ENCODE assay signal across 25 cellular contexts in the genomic region with DNA sequence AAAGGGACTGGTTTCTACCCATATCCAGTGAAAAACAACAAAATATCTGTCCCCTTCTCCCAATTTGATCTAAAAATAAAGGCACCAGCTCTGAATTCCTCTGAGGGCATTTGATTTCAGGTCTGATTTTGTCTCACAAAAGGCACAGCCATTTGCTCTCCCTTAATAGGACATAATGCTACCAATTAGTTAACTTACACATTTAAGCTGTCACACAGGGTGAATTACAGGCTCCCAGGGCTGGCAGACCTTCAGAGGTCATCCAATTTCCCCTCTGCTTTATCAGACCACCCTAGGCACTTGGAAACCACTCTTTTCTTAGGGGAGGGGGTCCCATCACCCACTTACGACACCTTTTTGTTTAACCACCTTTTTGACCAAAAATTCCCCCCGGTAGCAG.
"Had no signal": no experiment of that assay in that cellular context is flagged by ENCODE, and none has a peak within 500 bp of the region (broad histone marks: within the 10 kb centered on the region; RNA-seq: fewer than 3 reads in every experiment).

No MANE protein-coding gene starts in this region.

- H3K9me3 Mint-ChIP-seq: activated naive CD4-positive, alpha-beta T cell treated with anti-CD3 and anti-CD28 coated beads, Interleukin-2, amount 50 U/mL, for 24 hours; activated T-helper 1 cell treated with anti-CD3 and anti-CD28 coated beads, Interleukin-12 subunit alpha, Interleukin-12 subunit beta, Interleukin-2, Interleukin-4 antibody, amounts not matched to agents 30 ng/mL and 10 ng/mL and 1 ng/mL, durations not matched to agents 14 hours and 24 hours and 36 hours; WTC11 had no signal

- H3K4me3 Mint-ChIP-seq: activated CD8-positive, alpha-beta T cell treated with anti-CD3 and anti-CD28 coated beads, Interleukin-2, amount 10 ng/mL, durations not matched to agents 7 days and 5 days; activated naive CD4-positive, alpha-beta T cell treated with anti-CD3 and anti-CD28 coated beads, Interleukin-2, amount 50 U/mL, for 24 hours; activated T-helper 1 cell treated with anti-CD3 and anti-CD28 coated beads, Interleukin-12 subunit alpha, Interleukin-12 subunit beta, Interleukin-2, Interleukin-4 antibody, amounts not matched to agents 30 ng/mL and 10 ng/mL and 1 ng/mL, durations not matched to agents 14 hours and 24 hours and 36 hours; T-helper 17 cell; WTC11 had no signal

- ATAC-seq: activated CD8-positive, alpha-beta T cell treated with anti-CD3 and anti-CD28 coated beads, Interleukin-2, amount 10 ng/mL, durations not matched to agents 7 days and 5 days; body of pancreas; T-helper 17 cell; WTC11 had no signal

- DNase-seq: activated CD4-positive, alpha-beta T cell treated with anti-CD3 and anti-CD28 coated beads for 48 hours; activated CD4-positive, alpha-beta T cell treated with anti-CD3 and anti-CD28 coated beads, Interleukin-2, amount 50 U/mL, for 4 hours; activated CD4-positive, CD25-positive, alpha-beta regulatory T cell treated with anti-CD3 and anti-CD28 coated beads, Interleukin-2, amount 50 U/mL, for 72 hours; activated CD8-positive, alpha-beta memory T cell treated with anti-CD3 and anti-CD28 coated beads, Interleukin-2, amount 50 U/mL, for 48 hours; activated CD8-positive, alpha-beta T cell treated with anti-CD3 and anti-CD28 coated beads, Interleukin-2, amount 10 ng/mL, durations not matched to agents 7 days and 5 days; activated effector memory CD4-positive, alpha-beta T cell treated with Interleukin-2 at 50 U/mL for 16 hours; activated naive CD4-positive, alpha-beta T cell; activated T-cell treated with anti-CD3 and anti-CD28 coated beads, Interleukin-2, amount 50 U/mL, for 1 hour; body of pancreas; central memory CD4-positive, alpha-beta T cell; KG1; NCI-H1092; NCI-H1930; NCI-H2107; NCI-H2171 treated with DMSO at 0.1 percent for 48 hours; NCI-H510A treated with DMSO at 0.1 percent for 48 hours; NCI-H748 treated with DMSO at 0.1 percent for 48 hours; Peyer's patch; Right ventricle myocardium superior; SJCRH30; T-helper 17 cell; T-helper 9 cell had no signal

- H3K4me1 Mint-ChIP-seq: activated naive CD4-positive, alpha-beta T cell treated with anti-CD3 and anti-CD28 coated beads, Interleukin-2, amount 50 U/mL, for 24 hours; T-helper 17 cell had no signal

- H3K36me3 Mint-ChIP-seq: activated naive CD4-positive, alpha-beta T cell treated with anti-CD3 and anti-CD28 coated beads, Interleukin-2, amount 50 U/mL, for 24 hours; WTC11 had no signal
